23 cellular contexts compared by ENCODE assay signal in the genomic region with DNA sequence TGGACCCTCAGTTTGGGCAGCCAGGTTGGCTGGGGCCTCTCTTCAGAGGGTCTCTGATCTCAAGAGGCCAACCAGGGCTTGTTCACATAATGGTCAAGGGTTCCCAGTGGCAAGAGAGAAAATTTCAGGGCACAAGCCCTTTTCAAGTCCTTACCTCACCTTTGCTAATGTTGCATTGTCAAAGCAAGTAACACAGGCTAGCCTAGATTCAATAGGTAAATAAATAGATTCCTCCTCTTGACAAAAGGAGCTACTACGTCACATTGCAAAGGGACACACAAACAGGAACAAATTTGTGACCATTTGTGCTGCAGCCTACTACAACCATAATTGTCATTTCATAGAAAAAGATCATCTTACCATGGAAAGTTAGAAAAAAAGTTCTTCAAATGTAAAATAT.
"Had no signal": no experiment of that assay in that cellular context is flagged by ENCODE, and none has a peak within 500 bp of the region (broad histone marks: within the 10 kb centered on the region; RNA-seq: fewer than 3 reads in every experiment).

No MANE protein-coding gene starts in this region.

- H3K79me2 ChIP-seq: hepatocyte had no signal

- H3K4me2 ChIP-seq: hepatocyte had no signal

- H3K4me3 ChIP-seq: cardiac muscle cell, colonic mucosa, dorsolateral prefrontal cortex, gastrocnemius medialis, hepatocyte, skin epidermis, upper lobe of left lung, vagina had no signal

- H3K27ac ChIP-seq: cardiac muscle cell, colonic mucosa, dorsolateral prefrontal cortex, gastrocnemius medialis, hepatocyte, neutrophil, skin epidermis, upper lobe of left lung, vagina had no signal

- DNase-seq: activated CD4-positive, alpha-beta T cell treated with anti-CD3 and anti-CD28 coated beads for 4 hours; activated CD4-positive, alpha-beta T cell treated with anti-CD3 and anti-CD28 coated beads, Interleukin-2, amount 50 U/mL, for 4 hours; activated naive CD4-positive, alpha-beta T cell; activated T-cell treated with anti-CD3 and anti-CD28 coated beads for 4 hours; activated T-cell treated with anti-CD3 and anti-CD28 coated beads, Interleukin-2, amount 50 U/mL, for 72 hours; cerebellar nuclear complex; dorsolateral prefrontal cortex; effector memory CD4-positive, alpha-beta T cell; erythroblast; gastrocnemius medialis; glutamatergic neuron; stimulated activated CD4-positive, alpha-beta T cell treated with anti-CD3 and anti-CD28 coated beads, Interleukin-12 subunit alpha, Interleukin-12 subunit beta, amount 100 ng/mL, for 4 hours; stimulated activated CD4-positive, alpha-beta T cell treated with anti-CD3 and anti-CD28 coated beads, Interleukin-4, amount 100 ng/mL, for 1 hour; stimulated activated naive CD8-positive, alpha-beta T cell treated with anti-CD3 and anti-CD28 coated beads, Interleukin-15, Interleukin-2, amounts not matched to agents 100 U/mL and 50 U/mL, for 24 hours; upper lobe of left lung had no signal

- H3K4me1 ChIP-seq: colonic mucosa, gastrocnemius medialis, vagina had no signal

- H3K9me3 ChIP-seq: ascending aorta, colonic mucosa, gastrocnemius medialis, neutrophil, thoracic aorta, upper lobe of left lung, vagina had no signal

- H3K36me3 ChIP-seq: ascending aorta, cardiac muscle cell, colonic mucosa, gastrocnemius medialis, neutrophil, thoracic aorta, upper lobe of left lung, vagina had no signal

- H3K27me3 ChIP-seq: ascending aorta, cardiac muscle cell, colonic mucosa, dorsolateral prefrontal cortex, gastrocnemius medialis, hepatocyte, neutrophil, upper lobe of left lung, vagina had no signal

- H2AFZ ChIP-seq: hepatocyte had no signal
